In the genomic region with DNA sequence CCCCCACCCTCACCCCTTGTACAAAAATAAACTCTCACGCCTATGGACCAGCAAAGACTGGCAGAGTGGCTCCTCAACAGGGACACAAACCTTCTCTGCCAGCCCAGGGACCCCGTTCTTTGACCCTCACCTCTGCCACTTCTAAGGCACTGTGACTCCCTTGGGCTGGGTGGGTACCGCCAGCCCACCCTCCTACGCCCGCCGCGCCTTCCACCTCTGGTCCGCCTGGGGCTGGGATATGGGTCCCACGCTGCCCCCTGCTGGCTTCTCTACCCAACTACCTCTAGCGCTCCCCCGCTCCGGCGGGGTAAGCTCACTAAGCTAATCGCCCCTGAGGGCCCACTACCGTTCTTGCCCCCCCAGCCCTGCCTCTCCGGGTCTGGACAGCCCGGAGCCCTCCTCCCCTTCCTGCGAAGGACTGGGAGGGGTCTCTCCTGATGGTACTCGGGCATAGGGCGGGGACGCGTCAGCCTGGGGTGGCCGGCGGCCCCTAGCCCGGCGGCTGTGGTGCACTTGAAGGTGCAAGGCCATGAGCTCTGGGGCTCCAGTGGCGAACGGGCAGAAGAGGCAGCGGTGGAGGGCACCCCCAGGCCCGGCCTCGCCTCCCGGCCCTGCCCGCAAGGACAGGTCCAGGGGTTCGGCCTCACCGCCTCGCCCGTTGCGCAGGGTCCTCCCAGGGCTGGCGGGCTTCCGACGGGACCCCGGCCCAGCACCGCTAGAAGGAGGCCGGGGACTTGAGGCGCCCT, we compare ENCODE assay signal across 10 cellular contexts. TPM values are rescaled to one million over a fixed set of nuclear protein-coding genes. Genes with fewer than 3 reads are reported as not detected.
DNase-seq lines count a peak whose midpoint lies in the region; ATAC-seq and TF ChIP-seq lines count a peak whose summit lies in the region.
"Had no signal": no experiment of that assay in that cellular context is flagged by ENCODE, and none has a peak within 500 bp of the region (broad histone marks: within the 10 kb centered on the region; RNA-seq: fewer than 3 reads in every experiment).

No MANE protein-coding gene starts in this region.

- peak overlapping the region in 2 of 4 donors; percentile 23 to 26 for H3K27ac ChIP-seq in upper lobe of left lung

- no peaks in the 10 kb centered on the region for H3K9me3 ChIP-seq in upper lobe of left lung

- peaks cover 6 to 68% (median 35%) of the 10 kb centered on the region in 4 donors for H3K36me3 ChIP-seq in upper lobe of left lung

- WGBS in upper lobe of left lung, 2 donors: 76 to 90% methylated on average over 8 to 45 of the region's 45 CpGs

- DNase-seq in activated T-cell treated with anti-CD3 and anti-CD28 coated beads, Interleukin-2, amount 50 U/mL, for 1 hour: peak; percentile 48
- DNase-seq in activated T-cell treated with anti-CD3 and anti-CD28 coated beads for 4 hours: no peak
- DNase-seq in left ventricle myocardium superior: peak; percentile 67
- DNase-seq in upper lobe of left lung: peak in 1 of 2 donors; percentile 84
- no peak for DNase-seq in activated CD8-positive, alpha-beta memory T cell treated with anti-CD3 and anti-CD28 coated beads for 24 hours
- DNase-seq: EL had no signal

- ATAC-seq in left ventricle myocardium superior (peak; percentile 2), upper lobe of left lung (ENCODE audit: low FRiP score in 2 of 2) (peak in 1 of 2 donors; percentile 7), HG02938 (IDR thresholded peaks at IDR 0.05; ENCODE audit: unreplicated experiment) (no peak), HG02763 (IDR thresholded peaks at IDR 0.05; ENCODE audit: unreplicated experiment) (no peak)

- no peak for TF ChIP-seq EP300 in upper lobe of left lung (IDR thresholded peaks at IDR 0.05)

- intact Hi-C loops in left ventricle myocardium superior (cut with micrococcal nuclease): no loop called here

- peak; percentile 50 for TF ChIP-seq CTCF in WI38 (IDR thresholded peaks at IDR 0.05; ENCODE audit: low read depth, low read length)
- peak in 5 of 6 experiments; percentile 49 to 64 (median 51) for TF ChIP-seq CTCF in upper lobe of left lung (IDR thresholded peaks at IDR 0.05)

- no peaks in the 10 kb centered on the region for H3K27me3 ChIP-seq in upper lobe of left lung

- H3K4me3 ChIP-seq in WI38 (ENCODE audit: low read depth, low read length) (no peak overlapping the region), upper lobe of left lung (no peak overlapping the region)

- TF ChIP-seq POLR2A in upper lobe of left lung (IDR thresholded peaks at IDR 0.05): no peak

- H3K4me1 ChIP-seq in upper lobe of left lung: peaks cover 7 to 29% (median 9%) of the 10 kb centered on the region in 4 donors

RNA-seq across cellular contexts. Expression of a gene that starts 8.1 kb away (rescaled TPM):
- total RNA-seq in left ventricle myocardium superior: 57.0 TPM
- 10 to 100 TPM; 46.1 to 97.5 (median 56.3) TPM for total RNA-seq in upper lobe of left lung

RNA-seq across cellular contexts. Expression of a gene that starts 10.5 kb away (rescaled TPM):
- total RNA-seq in left ventricle myocardium superior (0.20 TPM), upper lobe of left lung (1 to 10 TPM in 2 of 6 donors, under 1 TPM in 1, not detected in 3; 0.94 to 3.4 (median 1.4) TPM)
- total RNA-seq: M059J had no signal

RNA-seq across cellular contexts. Expression of a gene that starts 20.3 kb away (rescaled TPM):
- 23.1 TPM for total RNA-seq in left ventricle myocardium superior
- 10 to 100 TPM; 24.8 to 74.4 (median 36.0) TPM for total RNA-seq in upper lobe of left lung

RNA-seq across cellular contexts. Expression of a gene that starts 32.7 kb away (rescaled TPM):
- total RNA-seq in left ventricle myocardium superior (not detected), upper lobe of left lung (not detected)
- total RNA-seq: M059J had no signal

RNA-seq across cellular contexts. Expression of a gene that starts 48.2 kb away (rescaled TPM):
- not detected for total RNA-seq in left ventricle myocardium superior
- not detected for total RNA-seq in upper lobe of left lung
- total RNA-seq: M059J had no signal

Comparison
In these comparisons a context has a peak if more than half of its experiments do, and no peak if none do; other contexts are left out.
1. DNase-seq: peak in activated T-cell treated with anti-CD3 and anti-CD28 coated beads, Interleukin-2, amount 50 U/mL, for 1 hour (single experiment) and left ventricle myocardium superior (single experiment); none in activated T-cell treated with anti-CD3 and anti-CD28 coated beads for 4 hours (single experiment) and activated CD8-positive, alpha-beta memory T cell treated with anti-CD3 and anti-CD28 coated beads for 24 hours (single experiment).